ENCODE assay signal across 8 cellular contexts in genomic region chr17:32253117-32253611, GRCh38. TPM values are rescaled to one million over a fixed set of nuclear protein-coding genes. Genes with fewer than 3 reads are reported as not detected.
DNase-seq lines count a peak whose midpoint lies in the region; FAIRE-seq and TF ChIP-seq lines count a peak whose summit lies in the region.

No MANE protein-coding gene starts in this region.

- peaks cover 13% of the 10 kb centered on the region for H3K4me1 ChIP-seq in ovary (ENCODE audit: insufficient read depth)

- H3K36me3 ChIP-seq in ovary: no peaks in the 10 kb centered on the region

- H3K27me3 ChIP-seq in ovary: no peaks in the 10 kb centered on the region

- H3K9me3 Mint-ChIP-seq in type B pancreatic cell: no peaks in the 10 kb centered on the region

- peak; percentile 53 for FAIRE-seq in G401.6 (lab: Jason Lieb, UNC)

- H3K4me3 Mint-ChIP-seq in type B pancreatic cell: no peak overlapping the region

- no peaks in the 10 kb centered on the region for H3K36me3 Mint-ChIP-seq in type B pancreatic cell

- H3K27ac Mint-ChIP-seq in type B pancreatic cell: no peak overlapping the region

- no peak overlapping the region for H3K27ac ChIP-seq in ovary

- TF ChIP-seq POLR2A in ovary (IDR thresholded peaks at IDR 0.05): no peak

- no peak for TF ChIP-seq EP300 in ovary (IDR thresholded peaks at IDR 0.05)

- intact Hi-C loops in ovary (cut with DNase I): loop anchor here in 3 of 4 donors (5.0 to 10.0 kb wide), 3 partner anchors 62 to 69 kb away; no protein-coding TSS in a partner anchor

- in situ Hi-C loops in SK-MEL-5 (cut with HindIII; ENCODE audit: low pct_unique_long_range_greater_than_20kb, low sequenced_read_pairs): no loop called here

- peak; percentile 99 for TF ChIP-seq CTCF in LNCaP clone FGC (IDR thresholded peaks at IDR 0.05; ENCODE audit: control insufficient read depth, extremely low read depth, insufficient read depth)
- peak; percentile 86 to 89 (median 87) for TF ChIP-seq CTCF in ovary (IDR thresholded peaks at IDR 0.05)
- TF ChIP-seq CTCF in type B pancreatic cell (conservative IDR thresholded peaks at IDR 0.05): peak; percentile 98

- DNase-seq in LNCaP clone FGC (ENCODE audit: low read depth): peak; percentile 52
- peak; percentile 88 for DNase-seq in SK-MEL-5 (ENCODE audit: low read depth, low spot score)
- DNase-seq in activated naive CD4-positive, alpha-beta T cell treated with Interleukin-2 at 50 U/mL for 16 hours: peak; percentile 72
- DNase-seq in globus pallidus (ENCODE audit: low spot score): peak; percentile 83
- peak; percentile 73 to 86 (median 83) for DNase-seq in ovary
- DNase-seq in type B pancreatic cell (ENCODE audit: extremely low spot score, unreplicated experiment): no peak
- DNase-seq in GF-D8 (lab: John Stamatoyannopoulos, UW): no peak

- peaks cover 14% of the 10 kb centered on the region for H3K27me3 Mint-ChIP-seq in type B pancreatic cell

- H3K4me3 ChIP-seq in LNCaP clone FGC (ENCODE audit: low read depth, low read length) (no peak overlapping the region), ovary (no peak overlapping the region)

- H3K4me1 Mint-ChIP-seq in type B pancreatic cell (ENCODE audit: unreplicated experiment): peaks cover 2% of the 10 kb centered on the region

- 56 to 60% (median 59%) methylated on average over 12 of the region's 12 CpGs for WGBS in ovary, 3 donors

- no peaks in the 10 kb centered on the region for H3K9me3 ChIP-seq in ovary

RNA-seq across cellular contexts. Expression of gene RHBDL3, which starts 12.5 kb away (rescaled TPM):
- total RNA-seq in SK-MEL-5 (2014; rRNA removed; shearing (Covaris generic)): 1.9 TPM in 2 replicates
- polyA plus RNA-seq in SK-MEL-5 (2015; cell fraction: cytosol; rRNA removed): 1.4 TPM in 2 replicates
- polyA plus RNA-seq in SK-MEL-5 (2015; cell fraction: nucleus; rRNA removed): 3.6 and 4.8 TPM in 2 replicates
- 1 to 10 TPM; 1.5 to 5.6 (median 2.7) TPM for total RNA-seq in ovary
- 1 to 10 TPM in 1 of 2 donors, under 1 TPM in 1; 0.83 to 1.8 TPM for polyA plus RNA-seq in ovary
- 1.4 and 4.4 TPM in 2 replicates for total RNA-seq in type B pancreatic cell (ENCODE audit: low replicate concordance)

Comparison
In these comparisons a context has a peak if more than half of its experiments do, and no peak if none do; other contexts are left out.
1. DNase-seq: peak in LNCaP clone FGC (single experiment), SK-MEL-5 (single experiment), activated naive CD4-positive, alpha-beta T cell treated with Interleukin-2 at 50 U/mL for 16 hours (single experiment), globus pallidus (single experiment) and ovary (5 of 5); none in type B pancreatic cell (single experiment) and GF-D8 (single experiment).
2. Peak in every context shown above with its lines, with median percentiles within 50 percentile points of each other: CTCF ChIP-seq.